1 cellular context compared by ENCODE assay signal in genomic region chr18:26356045-26356785, GRCh38.
TF ChIP-seq lines count a peak whose summit lies in the region.

No MANE protein-coding gene starts in this region.

TF ChIP-seq in K562, 482 proteins besides CTCF, POLR2A, EP300 and RAD21 (continued from another document):
- TF ChIP-seq ZBTB2 (IDR thresholded peaks at IDR 0.05): no peak
- no peak for TF ChIP-seq RB1 (IDR thresholded peaks at IDR 0.05; ENCODE audit: low read depth)
